ENCODE assay signal across 1 cellular context in the genomic region with DNA sequence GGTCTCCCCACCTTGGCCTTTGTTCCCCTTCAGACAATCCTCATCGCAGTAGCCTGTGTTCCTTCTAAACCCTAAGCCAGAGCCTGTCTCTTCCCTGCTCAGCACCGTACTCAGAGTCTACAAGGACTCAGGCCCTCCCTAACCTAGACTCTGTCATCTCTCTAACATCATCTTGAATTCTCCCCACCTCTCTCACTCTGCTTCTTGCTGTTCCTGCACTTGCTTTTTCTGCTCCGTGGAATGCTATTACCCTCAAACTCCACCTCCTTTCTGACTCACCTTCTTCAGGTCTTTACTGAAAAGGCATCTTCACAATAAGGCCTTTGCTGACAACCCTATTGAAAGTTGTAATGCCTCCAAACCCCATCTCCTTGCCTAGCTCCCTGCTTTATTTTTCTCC.
TF ChIP-seq lines count a peak whose summit lies in the region.

No MANE protein-coding gene starts in this region.

TF ChIP-seq in IMR-90, 13 proteins besides CTCF, POLR2A, EP300 and RAD21 (continued from another document):
- TF ChIP-seq MXI1 (IDR thresholded peaks at IDR 0.05; ENCODE audit: borderline replicate concordance, low read depth, low read length) (no peak), FOS (IDR thresholded peaks at IDR 0.05; ENCODE audit: low read depth, low read length) (no peak)
